Comparison of ENCODE assay signal across 17 cellular contexts in genomic region chr13:36211567-36211966, GRCh38. TPM values are rescaled to one million over a fixed set of nuclear protein-coding genes. Genes with fewer than 3 reads are reported as not detected.
A peak's percentile ranks its signal among the peaks of the same experiment; 100 is the strongest.
DNase-seq lines count a peak whose midpoint lies in the region; TF ChIP-seq lines count a peak whose summit lies in the region.
"Had no signal": no experiment of that assay in that cellular context is flagged by ENCODE, and none has a peak within 500 bp of the region (broad histone marks: within the 10 kb centered on the region; RNA-seq: fewer than 3 reads in every experiment).

No MANE protein-coding gene starts in this region.

- H3K4me3 ChIP-seq in choroid plexus epithelial cell (ENCODE audit: low read depth, low read length) (no peak overlapping the region), foreskin fibroblast (ENCODE audit: low read depth in 1 of 2, low read length in 2 of 2) (no peak overlapping the region)
- H3K4me3 ChIP-seq: MG63 had no signal

- peaks cover 6% of the 10 kb centered on the region for H3K9me3 Mint-ChIP-seq in type B pancreatic cell

- peak overlapping the region; percentile 12 for H3K4me3 Mint-ChIP-seq in type B pancreatic cell

- H3K27me3 Mint-ChIP-seq in type B pancreatic cell, result no peaks in the 10 kb centered on the region

- H3K4me1 Mint-ChIP-seq in type B pancreatic cell (ENCODE audit: unreplicated experiment), result peaks cover 9% of the 10 kb centered on the region

- H3K36me3 Mint-ChIP-seq in type B pancreatic cell, result no peaks in the 10 kb centered on the region

- DNase-seq in NCI-H510A treated with DMSO at 0.1 percent for 48 hours (lab: John Stamatoyannopoulos, UW) (peak; percentile 30), NCI-H510A (lab: John Stamatoyannopoulos, UW) (no peak), NCI-H2227 treated with DMSO at 0.1 percent for 48 hours (lab: John Stamatoyannopoulos, UW) (peak; percentile 39), choroid plexus epithelial cell (ENCODE audit: low read depth) (peak; percentile 77), type B pancreatic cell (ENCODE audit: extremely low spot score, unreplicated experiment) (no peak), foreskin fibroblast (no peak)
- no peak for DNase-seq in stimulated activated CD4-positive, alpha-beta T cell treated with anti-CD3 and anti-CD28 coated beads, Interleukin-4, amount 100 ng/mL, for 1 hour
- no peak for DNase-seq in activated CD4-positive, alpha-beta T cell treated with anti-CD3 and anti-CD28 coated beads for 4 hours
- DNase-seq: Caco-2, DMS79, MG63, NCI-H1092 treated with DMSO at 0.1 percent for 48 hours, NCI-H187 treated with DMSO at 0.1 percent for 48 hours, NCI-H2171 treated with DMSO at 0.1 percent for 48 hours, NCI-H524 treated with DMSO at 0.1 percent for 48 hours, PC-3, SK-N-SH had no signal

- no peak for TF ChIP-seq CTCF in choroid plexus epithelial cell (conservative IDR thresholded peaks at IDR 0.05; ENCODE audit: low read depth, low read length)
- TF ChIP-seq CTCF in type B pancreatic cell (conservative IDR thresholded peaks at IDR 0.05), result no peak
- TF ChIP-seq CTCF in foreskin fibroblast (IDR thresholded peaks at IDR 0.05; ENCODE audit: low read depth, low read length), result no peak

- H3K27ac Mint-ChIP-seq in type B pancreatic cell, result no peak overlapping the region

RNA-seq across cellular contexts. Expression of gene SOHLH2, which starts 2.8 kb away (rescaled TPM):
- 0.77 TPM in 1 of 2 replicates, not detected in the other for total RNA-seq in type B pancreatic cell (ENCODE audit: low replicate concordance)
- total RNA-seq: Caco-2, PC-3 had no signal

Comparison
In these comparisons a context has a peak if more than half of its experiments do, and no peak if none do; other contexts are left out.
1. DNase-seq: peak in NCI-H510A treated with DMSO at 0.1 percent for 48 hours (single experiment), NCI-H2227 treated with DMSO at 0.1 percent for 48 hours (single experiment) and choroid plexus epithelial cell (single experiment); none in NCI-H510A (single experiment), type B pancreatic cell (single experiment), foreskin fibroblast (0 of 2), stimulated activated CD4-positive, alpha-beta T cell treated with anti-CD3 and anti-CD28 coated beads, Interleukin-4, amount 100 ng/mL, for 1 hour (single experiment) and activated CD4-positive, alpha-beta T cell treated with anti-CD3 and anti-CD28 coated beads for 4 hours (0 of 2).